In the genomic region with DNA sequence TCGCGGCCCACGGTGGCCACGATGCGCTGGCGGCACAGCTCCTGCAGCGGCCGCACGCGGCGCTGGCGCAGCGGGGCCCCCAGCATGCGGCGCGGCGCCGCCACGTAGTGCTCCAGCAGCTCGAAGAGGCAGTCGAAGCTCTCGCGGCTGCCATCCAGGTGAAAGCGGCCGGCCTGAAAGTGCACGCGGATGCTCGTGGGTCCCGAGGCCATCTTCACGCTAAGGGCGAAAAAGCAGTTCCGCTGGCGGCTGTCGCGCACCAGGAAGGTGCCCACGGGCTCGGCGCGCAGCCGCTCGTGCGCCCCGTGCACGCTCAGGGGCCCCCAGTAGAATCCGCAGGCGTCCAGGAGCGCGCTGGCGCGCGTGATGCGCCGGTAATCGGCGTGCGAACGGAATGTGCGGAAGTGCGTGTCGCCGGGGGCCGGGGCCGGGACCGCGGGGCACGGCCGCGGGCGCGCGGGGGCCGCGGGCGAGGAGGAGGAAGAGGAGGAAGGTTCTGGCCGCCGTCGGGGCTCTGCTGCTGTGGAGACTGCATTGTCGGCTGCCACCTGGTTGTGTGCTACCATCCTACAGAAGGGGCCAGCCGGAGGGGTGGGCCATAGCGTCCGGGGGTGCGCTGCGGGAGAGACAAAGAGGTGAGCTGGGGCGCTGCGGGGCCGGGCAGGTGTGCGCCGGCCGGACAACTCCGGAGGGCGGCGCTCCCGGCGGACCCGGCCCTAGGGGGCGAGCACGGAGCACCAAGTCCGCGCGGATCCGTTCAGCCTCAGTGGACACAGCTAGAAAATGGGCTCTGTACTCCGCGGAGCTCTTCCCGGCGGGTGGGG, we compare ENCODE assay signal across 1 cellular context.
A peak's percentile ranks its signal among the peaks of the same experiment; 100 is the strongest.
TF ChIP-seq lines count a peak whose summit lies in the region.

No MANE protein-coding gene starts in this region.

TF ChIP-seq in K562, 482 proteins besides CTCF, POLR2A, EP300 and RAD21 (continued from another document):
- TF ChIP-seq, protein P1, sequence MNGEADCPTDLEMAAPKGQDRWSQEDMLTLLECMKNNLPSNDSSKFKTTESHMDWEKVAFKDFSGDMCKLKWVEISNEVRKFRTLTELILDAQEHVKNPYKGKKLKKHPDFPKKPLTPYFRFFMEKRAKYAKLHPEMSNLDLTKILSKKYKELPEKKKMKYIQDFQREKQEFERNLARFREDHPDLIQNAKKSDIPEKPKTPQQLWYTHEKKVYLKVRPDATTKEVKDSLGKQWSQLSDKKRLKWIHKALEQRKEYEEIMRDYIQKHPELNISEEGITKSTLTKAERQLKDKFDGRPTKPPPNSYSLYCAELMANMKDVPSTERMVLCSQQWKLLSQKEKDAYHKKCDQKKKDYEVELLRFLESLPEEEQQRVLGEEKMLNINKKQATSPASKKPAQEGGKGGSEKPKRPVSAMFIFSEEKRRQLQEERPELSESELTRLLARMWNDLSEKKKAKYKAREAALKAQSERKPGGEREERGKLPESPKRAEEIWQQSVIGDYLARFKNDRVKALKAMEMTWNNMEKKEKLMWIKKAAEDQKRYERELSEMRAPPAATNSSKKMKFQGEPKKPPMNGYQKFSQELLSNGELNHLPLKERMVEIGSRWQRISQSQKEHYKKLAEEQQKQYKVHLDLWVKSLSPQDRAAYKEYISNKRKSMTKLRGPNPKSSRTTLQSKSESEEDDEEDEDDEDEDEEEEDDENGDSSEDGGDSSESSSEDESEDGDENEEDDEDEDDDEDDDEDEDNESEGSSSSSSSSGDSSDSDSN (IDR thresholded peaks at IDR 0.05; ENCODE audit: borderline replicate concordance in 1 of 2, low read depth in 2 of 2, low read length in 2 of 2), result peak; percentile 44 to 74; a peak in 2 of 4 replicates
- TF ChIP-seq NUFIP1 (IDR thresholded peaks at IDR 0.05; ENCODE audit: partially characterized antibody), result no peak
- no peak for TF ChIP-seq KAT8 (IDR thresholded peaks at IDR 0.05; ENCODE audit: low read depth)
- TF ChIP-seq HDAC3 (IDR thresholded peaks at IDR 0.05; ENCODE audit: borderline replicate concordance, partially characterized antibody), result no peak
- TF ChIP-seq XRCC3 (IDR thresholded peaks at IDR 0.05), result no peak
- TF ChIP-seq PHF21A (IDR thresholded peaks at IDR 0.05; ENCODE audit: borderline replicate concordance, low read depth), result no peak
- TF ChIP-seq CBFA2T3 (IDR thresholded peaks at IDR 0.05), result no peak
- TF ChIP-seq, protein P2, sequence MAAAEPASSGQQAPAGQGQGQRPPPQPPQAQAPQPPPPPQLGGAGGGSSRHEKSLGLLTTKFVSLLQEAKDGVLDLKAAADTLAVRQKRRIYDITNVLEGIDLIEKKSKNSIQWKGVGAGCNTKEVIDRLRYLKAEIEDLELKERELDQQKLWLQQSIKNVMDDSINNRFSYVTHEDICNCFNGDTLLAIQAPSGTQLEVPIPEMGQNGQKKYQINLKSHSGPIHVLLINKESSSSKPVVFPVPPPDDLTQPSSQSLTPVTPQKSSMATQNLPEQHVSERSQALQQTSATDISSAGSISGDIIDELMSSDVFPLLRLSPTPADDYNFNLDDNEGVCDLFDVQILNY (CRISPR knock-in tag; IDR thresholded peaks at IDR 0.05), result peak; percentile 100
- TF ChIP-seq ZFP1 (CRISPR knock-in tag; IDR thresholded peaks at IDR 0.05), result peak; percentile 46; the same call in 1 of the 2 replicates
- TF ChIP-seq ELF2 (CRISPR knock-in tag; IDR thresholded peaks at IDR 0.05), result no peak
- TF ChIP-seq, protein P3, sequence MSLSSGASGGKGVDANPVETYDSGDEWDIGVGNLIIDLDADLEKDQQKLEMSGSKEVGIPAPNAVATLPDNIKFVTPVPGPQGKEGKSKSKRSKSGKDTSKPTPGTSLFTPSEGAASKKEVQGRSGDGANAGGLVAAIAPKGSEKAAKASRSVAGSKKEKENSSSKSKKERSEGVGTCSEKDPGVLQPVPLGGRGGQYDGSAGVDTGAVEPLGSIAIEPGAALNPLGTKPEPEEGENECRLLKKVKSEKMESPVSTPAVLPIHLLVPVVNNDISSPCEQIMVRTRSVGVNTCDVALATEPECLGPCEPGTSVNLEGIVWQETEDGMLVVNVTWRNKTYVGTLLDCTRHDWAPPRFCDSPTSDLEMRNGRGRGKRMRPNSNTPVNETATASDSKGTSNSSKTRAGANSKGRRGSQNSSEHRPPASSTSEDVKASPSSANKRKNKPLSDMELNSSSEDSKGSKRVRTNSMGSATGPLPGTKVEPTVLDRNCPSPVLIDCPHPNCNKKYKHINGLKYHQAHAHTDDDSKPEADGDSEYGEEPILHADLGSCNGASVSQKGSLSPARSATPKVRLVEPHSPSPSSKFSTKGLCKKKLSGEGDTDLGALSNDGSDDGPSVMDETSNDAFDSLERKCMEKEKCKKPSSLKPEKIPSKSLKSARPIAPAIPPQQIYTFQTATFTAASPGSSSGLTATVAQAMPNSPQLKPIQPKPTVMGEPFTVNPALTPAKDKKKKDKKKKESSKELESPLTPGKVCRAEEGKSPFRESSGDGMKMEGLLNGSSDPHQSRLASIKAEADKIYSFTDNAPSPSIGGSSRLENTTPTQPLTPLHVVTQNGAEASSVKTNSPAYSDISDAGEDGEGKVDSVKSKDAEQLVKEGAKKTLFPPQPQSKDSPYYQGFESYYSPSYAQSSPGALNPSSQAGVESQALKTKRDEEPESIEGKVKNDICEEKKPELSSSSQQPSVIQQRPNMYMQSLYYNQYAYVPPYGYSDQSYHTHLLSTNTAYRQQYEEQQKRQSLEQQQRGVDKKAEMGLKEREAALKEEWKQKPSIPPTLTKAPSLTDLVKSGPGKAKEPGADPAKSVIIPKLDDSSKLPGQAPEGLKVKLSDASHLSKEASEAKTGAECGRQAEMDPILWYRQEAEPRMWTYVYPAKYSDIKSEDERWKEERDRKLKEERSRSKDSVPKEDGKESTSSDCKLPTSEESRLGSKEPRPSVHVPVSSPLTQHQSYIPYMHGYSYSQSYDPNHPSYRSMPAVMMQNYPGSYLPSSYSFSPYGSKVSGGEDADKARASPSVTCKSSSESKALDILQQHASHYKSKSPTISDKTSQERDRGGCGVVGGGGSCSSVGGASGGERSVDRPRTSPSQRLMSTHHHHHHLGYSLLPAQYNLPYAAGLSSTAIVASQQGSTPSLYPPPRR (CRISPR knock-in tag; IDR thresholded peaks at IDR 0.05; ENCODE audit: borderline replicate concordance), result peak; percentile 96
- TF ChIP-seq SMARCA5 (IDR thresholded peaks at IDR 0.05), result peak; percentile 74; the same call in 1 of the 2 replicates
- no peak for TF ChIP-seq POLR2B (IDR thresholded peaks at IDR 0.05; ENCODE audit: low read depth, partially characterized antibody)
- TF ChIP-seq ZNF444 (CRISPR knock-in tag; IDR thresholded peaks at IDR 0.05), result no peak
